ENCODE assay signal across 21 cellular contexts in the genomic region with DNA sequence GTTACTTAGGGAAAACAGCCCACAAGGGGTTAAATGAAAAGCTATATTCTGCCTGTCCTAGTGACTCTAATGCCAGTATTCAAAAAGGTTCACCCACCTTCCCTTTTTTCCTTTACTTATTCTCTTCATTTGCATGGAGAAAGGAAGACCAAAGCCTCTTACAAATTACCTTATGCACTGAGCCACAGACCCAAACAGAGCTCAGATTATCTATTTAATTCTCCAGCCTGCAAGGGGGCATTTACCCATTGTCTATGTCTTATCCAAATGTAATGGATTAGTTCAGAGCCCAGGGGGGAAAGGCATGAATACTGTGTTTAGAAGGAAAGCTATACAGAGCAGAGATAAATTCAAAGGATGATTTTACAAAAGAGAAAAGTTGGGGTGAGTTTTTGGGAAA.
DNase-seq lines count a peak whose midpoint lies in the region; ATAC-seq and TF ChIP-seq lines count a peak whose summit lies in the region.
"Had no signal": no experiment of that assay in that cellular context is flagged by ENCODE, and none has a peak within 500 bp of the region (broad histone marks: within the 10 kb centered on the region; RNA-seq: fewer than 3 reads in every experiment).

No MANE protein-coding gene starts in this region.

- no peaks in the 10 kb centered on the region for H3K9me3 Mint-ChIP-seq in neural progenitor cell
- H3K9me3 Mint-ChIP-seq in activated naive CD4-positive, alpha-beta T cell treated with anti-CD3 and anti-CD28 coated beads, Interleukin-2, amount 10 ng/mL, durations not matched to agents 7 days and 5 days = no peaks in the 10 kb centered on the region
- H3K9me3 Mint-ChIP-seq: CD4-positive, CD25-positive, alpha-beta regulatory T cell; IgD-negative memory B cell had no signal

- H3K9me3 ChIP-seq in WERI-Rb-1 (ENCODE audit: severe bottlenecking) (no peaks in the 10 kb centered on the region), neural progenitor cell (ENCODE audit: low read depth) (no peaks in the 10 kb centered on the region)
- H3K9me3 ChIP-seq: SK-N-SH had no signal

- H3K4me2 ChIP-seq in neural progenitor cell = peak overlapping the region; percentile 77
- H3K4me2 ChIP-seq: KMS-11, SK-N-SH had no signal

- no peaks in the 10 kb centered on the region for H3K36me3 ChIP-seq in WERI-Rb-1
- no peaks in the 10 kb centered on the region for H3K36me3 ChIP-seq in neural progenitor cell
- H3K36me3 ChIP-seq: BLaER1 had no signal

- peaks cover 2% of the 10 kb centered on the region for H3K27me3 Mint-ChIP-seq in neural progenitor cell (ENCODE audit: insufficient read depth, low read depth)
- no peaks in the 10 kb centered on the region for H3K27me3 Mint-ChIP-seq in activated naive CD4-positive, alpha-beta T cell treated with anti-CD3 and anti-CD28 coated beads, Interleukin-2, amount 10 ng/mL, durations not matched to agents 7 days and 5 days
- H3K27me3 Mint-ChIP-seq: CD4-positive, CD25-positive, alpha-beta regulatory T cell had no signal

- no peak overlapping the region for H3K27ac Mint-ChIP-seq in neural progenitor cell
- no peak overlapping the region for H3K27ac Mint-ChIP-seq in activated naive CD4-positive, alpha-beta T cell treated with anti-CD3 and anti-CD28 coated beads, Interleukin-2, amount 10 ng/mL, durations not matched to agents 7 days and 5 days
- H3K27ac Mint-ChIP-seq: CD4-positive, CD25-positive, alpha-beta regulatory T cell; IgD-negative memory B cell had no signal

- H3K4me1 ChIP-seq in neural progenitor cell = peaks cover 70% of the 10 kb centered on the region

- H3F3A ChIP-seq in neural progenitor cell (ENCODE audit: low read depth) = peaks cover 41% of the 10 kb centered on the region

- no peak overlapping the region for H2AFZ ChIP-seq in neural progenitor cell (replicated peaks)
- H2AFZ ChIP-seq: GM23248 had no signal

- H3K4me3 ChIP-seq in WERI-Rb-1 (ENCODE audit: low read depth, low read length) (no peak overlapping the region), neural progenitor cell (peak overlapping the region; percentile 37)
- H3K4me3 ChIP-seq: BLaER1, GM23248 had no signal

- TF ChIP-seq CTCF in WERI-Rb-1 (IDR thresholded peaks at IDR 0.05; ENCODE audit: low read depth, low read length) (no peak), neural progenitor cell (IDR thresholded peaks at IDR 0.05) (no peak)

- H3K27me3 ChIP-seq in WERI-Rb-1 (ENCODE audit: insufficient read depth, low read depth, severe bottlenecking) (no peaks in the 10 kb centered on the region), neural progenitor cell (no peaks in the 10 kb centered on the region)
- H3K27me3 ChIP-seq: BLaER1 had no signal

- DNase-seq in D341Med (ENCODE audit: low spot score) (peak; percentile 42), NCI-H526 (lab: John Stamatoyannopoulos, UW) (peak; percentile 61 to 71), WERI-Rb-1 (peak; percentile 35), neural progenitor cell (ENCODE audit: low spot score) (peak; percentile 80), middle frontal gyrus (ENCODE audit: extremely low spot score, low spot score) (no peak)
- no peak for DNase-seq in activated naive CD4-positive, alpha-beta T cell treated with anti-CD3 and anti-CD28 coated beads, Interleukin-2, amount 10 ng/mL, durations not matched to agents 7 days and 5 days
- DNase-seq: 8988T; CD4-positive, CD25-positive, alpha-beta regulatory T cell; GM23248; HCEC 1CT; NCI-H1436; NCI-H187 treated with DMSO at 0.1 percent for 48 hours; NCI-H2107; NCI-H524 treated with DMSO at 0.1 percent for 48 hours; SIG-M5; SK-N-SH; SW 1271 had no signal

- H3K4me1 Mint-ChIP-seq in neural progenitor cell = peaks cover 17% of the 10 kb centered on the region
- H3K4me1 Mint-ChIP-seq in activated naive CD4-positive, alpha-beta T cell treated with anti-CD3 and anti-CD28 coated beads, Interleukin-2, amount 10 ng/mL, durations not matched to agents 7 days and 5 days = no peaks in the 10 kb centered on the region
- H3K4me1 Mint-ChIP-seq: CD4-positive, CD25-positive, alpha-beta regulatory T cell; IgD-negative memory B cell had no signal

- no peak overlapping the region for H3K9ac ChIP-seq in neural progenitor cell
- H3K9ac ChIP-seq: BLaER1, GM23248, KMS-11, SK-N-SH had no signal

- no peaks in the 10 kb centered on the region for H3K36me3 Mint-ChIP-seq in neural progenitor cell
- H3K36me3 Mint-ChIP-seq in activated naive CD4-positive, alpha-beta T cell treated with anti-CD3 and anti-CD28 coated beads, Interleukin-2, amount 10 ng/mL, durations not matched to agents 7 days and 5 days = no peaks in the 10 kb centered on the region
- H3K36me3 Mint-ChIP-seq: CD4-positive, CD25-positive, alpha-beta regulatory T cell; IgD-negative memory B cell had no signal

- CTCF ChIA-PET in activated naive CD4-positive, alpha-beta T cell treated with anti-CD3 and anti-CD28 coated beads, Interleukin-2, amount 10 ng/mL, durations not matched to agents 7 days and 5 days (lab: Charles Lee) = no interaction called here

- ATAC-seq in GM21360 (IDR thresholded peaks at IDR 0.05; ENCODE audit: unreplicated experiment) = no peak

- H3K27ac ChIP-seq in WERI-Rb-1 (no peak overlapping the region), neural progenitor cell (peak overlapping the region; percentile 88)
- H3K27ac ChIP-seq: GM23248, KMS-11 had no signal

- H3K4me3 Mint-ChIP-seq in neural progenitor cell = no peak overlapping the region
- H3K4me3 Mint-ChIP-seq in activated naive CD4-positive, alpha-beta T cell treated with anti-CD3 and anti-CD28 coated beads, Interleukin-2, amount 10 ng/mL, durations not matched to agents 7 days and 5 days = no peak overlapping the region
- H3K4me3 Mint-ChIP-seq: CD4-positive, CD25-positive, alpha-beta regulatory T cell; IgD-negative memory B cell had no signal

- H3K79me2 ChIP-seq in neural progenitor cell (ENCODE audit: low read depth) = no peaks in the 10 kb centered on the region

- peaks cover 8% of the 10 kb centered on the region for H4K20me1 ChIP-seq in neural progenitor cell (ENCODE audit: low read depth)
- H4K20me1 ChIP-seq: BLaER1 had no signal

Comparison
In these comparisons a context has a peak if more than half of its experiments do, and no peak if none do; other contexts are left out.
1. DNase-seq: peak in D341Med (single experiment), NCI-H526 (2 of 2), WERI-Rb-1 (single experiment) and neural progenitor cell (single experiment); none in middle frontal gyrus (single experiment) and activated naive CD4-positive, alpha-beta T cell treated with anti-CD3 and anti-CD28 coated beads, Interleukin-2, amount 10 ng/mL, durations not matched to agents 7 days and 5 days (single experiment).